14 cellular contexts compared by ENCODE assay signal in genomic region chr21:33022489-33022827, GRCh38. TPM values are rescaled to one million over a fixed set of nuclear protein-coding genes. Genes with fewer than 3 reads are reported as not detected.
DNase-seq lines count a peak whose midpoint lies in the region; ATAC-seq and TF ChIP-seq lines count a peak whose summit lies in the region.
"Had no signal": no experiment of that assay in that cellular context is flagged by ENCODE, and none has a peak within 500 bp of the region (broad histone marks: within the 10 kb centered on the region; RNA-seq: fewer than 3 reads in every experiment).

No MANE protein-coding gene starts in this region.

- H3K4me1 Mint-ChIP-seq in activated T-cell treated with anti-CD3 and anti-CD28 coated beads, Interleukin-2, amount 50 U/mL, for 24 hours (ENCODE audit: low read depth) = peaks cover 51% of the 10 kb centered on the region
- H3K4me1 Mint-ChIP-seq in glutamatergic neuron (ENCODE audit: low read depth, unreplicated experiment) = peaks cover 21% of the 10 kb centered on the region
- peaks cover 35% of the 10 kb centered on the region for H3K4me1 Mint-ChIP-seq in stimulated activated memory B cell treated with anti-CD40 and anti-IgM and Interleukin-4, amounts not matched to agents 10 μg/mL and 1 μg/mL and 100 μg/mL, for 72 hours

- peaks cover 91% of the 10 kb centered on the region for H3K27me3 Mint-ChIP-seq in activated T-cell treated with anti-CD3 and anti-CD28 coated beads, Interleukin-2, amount 50 U/mL, for 24 hours
- H3K27me3 Mint-ChIP-seq in glutamatergic neuron (ENCODE audit: unreplicated experiment) = peaks cover 44% of the 10 kb centered on the region
- peaks cover 90% of the 10 kb centered on the region for H3K27me3 Mint-ChIP-seq in stimulated activated memory B cell treated with anti-CD40 and anti-IgM and Interleukin-4, amounts not matched to agents 10 μg/mL and 1 μg/mL and 100 μg/mL, for 72 hours

- DNase-seq in activated T-cell treated with anti-CD3 and anti-CD28 coated beads, Interleukin-2, amount 50 U/mL, for 24 hours = no peak
- no peak for DNase-seq in activated T-cell treated with anti-CD3 and anti-CD28 coated beads, Interleukin-2, amount 50 U/mL, for 1 hour
- DNase-seq in glutamatergic neuron = no peak
- no peak for DNase-seq in H4 (ENCODE audit: low spot score)
- DNase-seq in amygdala (lab: John Stamatoyannopoulos, UW) = no peak
- no peak for DNase-seq in DMS114 treated with DMSO at 0.1 percent for 48 hours (lab: John Stamatoyannopoulos, UW; ENCODE audit: unreplicated experiment)
- DNase-seq: DND-41, foreskin melanocyte, NCI-H1436 treated with DMSO at 0.1 percent for 48 hours, NCI-H524 treated with DMSO at 0.1 percent for 48 hours had no signal

- no peaks in the 10 kb centered on the region for H3K9me3 Mint-ChIP-seq in activated T-cell treated with anti-CD3 and anti-CD28 coated beads, Interleukin-2, amount 50 U/mL, for 24 hours
- H3K9me3 Mint-ChIP-seq in glutamatergic neuron (ENCODE audit: unreplicated experiment) = peaks cover 26% of the 10 kb centered on the region
- H3K9me3 Mint-ChIP-seq in stimulated activated memory B cell treated with anti-CD40 and anti-IgM and Interleukin-4, amounts not matched to agents 10 μg/mL and 1 μg/mL and 100 μg/mL, for 72 hours = no peaks in the 10 kb centered on the region

- H3K4me3 Mint-ChIP-seq in activated T-cell treated with anti-CD3 and anti-CD28 coated beads, Interleukin-2, amount 50 U/mL, for 24 hours = no peak overlapping the region
- peak overlapping the region; percentile 87 for H3K4me3 Mint-ChIP-seq in glutamatergic neuron (ENCODE audit: unreplicated experiment)
- H3K4me3 Mint-ChIP-seq in stimulated activated memory B cell treated with anti-CD40 and anti-IgM and Interleukin-4, amounts not matched to agents 10 μg/mL and 1 μg/mL and 100 μg/mL, for 72 hours = peak overlapping the region; percentile 31

- H3K27ac ChIP-seq in VCaP = peak overlapping the region; percentile 43; the same call in 1 of the 2 replicates

- ATAC-seq in stimulated activated memory B cell treated with anti-CD40 and anti-IgM and Interleukin-4, amounts not matched to agents 10 μg/mL and 1 μg/mL and 100 μg/mL, for 72 hours = no peak
- ATAC-seq: GM12878 had no signal

- no peaks in the 10 kb centered on the region for H3K36me3 Mint-ChIP-seq in activated T-cell treated with anti-CD3 and anti-CD28 coated beads, Interleukin-2, amount 50 U/mL, for 24 hours (ENCODE audit: low read depth)
- no peaks in the 10 kb centered on the region for H3K36me3 Mint-ChIP-seq in glutamatergic neuron (ENCODE audit: unreplicated experiment)
- no peaks in the 10 kb centered on the region for H3K36me3 Mint-ChIP-seq in stimulated activated memory B cell treated with anti-CD40 and anti-IgM and Interleukin-4, amounts not matched to agents 10 μg/mL and 1 μg/mL and 100 μg/mL, for 72 hours

- peak overlapping the region; percentile 51 for H3K27ac Mint-ChIP-seq in activated T-cell treated with anti-CD3 and anti-CD28 coated beads, Interleukin-2, amount 50 U/mL, for 24 hours
- no peak overlapping the region for H3K27ac Mint-ChIP-seq in glutamatergic neuron (ENCODE audit: unreplicated experiment)
- no peak overlapping the region for H3K27ac Mint-ChIP-seq in stimulated activated memory B cell treated with anti-CD40 and anti-IgM and Interleukin-4, amounts not matched to agents 10 μg/mL and 1 μg/mL and 100 μg/mL, for 72 hours

- TF ChIP-seq CTCF in VCaP (conservative IDR thresholded peaks at IDR 0.05) (no peak), glutamatergic neuron (IDR thresholded peaks at IDR 0.05; ENCODE audit: partially characterized antibody, unreplicated experiment) (no peak)

RNA-seq across cellular contexts. Expression of gene OLIG2, which starts 3.3 kb away (rescaled TPM):
- 21.4 TPM for total RNA-seq in glutamatergic neuron (ENCODE audit: unreplicated experiment)
- total RNA-seq in H4 (2014; rRNA removed; shearing (Covaris generic)) = 1.5 and 1.7 TPM in 2 replicates
- total RNA-seq: GM12878, pulmonary artery endothelial cell had no signal

RNA-seq across cellular contexts. Expression of gene OLIG1, which starts 47.5 kb away (rescaled TPM):
- total RNA-seq in glutamatergic neuron (ENCODE audit: unreplicated experiment) = 14.2 TPM
- total RNA-seq in H4 (2014; rRNA removed; shearing (Covaris generic)) = not detected in 2 replicates
- total RNA-seq: GM12878, pulmonary artery endothelial cell had no signal

Comparison
In these comparisons a context has a peak if more than half of its experiments do, and no peak if none do; other contexts are left out.
1. RNA of gene OLIG1, which starts 47.5 kb away (total RNA-seq): 14.2 TPM in glutamatergic neuron (single experiment); not detected in H4; every median in the first group is over 10 times any median in the second.